29 cellular contexts compared by ENCODE assay signal in genomic region chrX:83984961-83985360, GRCh38.
"Had no signal": no experiment of that assay in that cellular context is flagged by ENCODE, and none has a peak within 500 bp of the region (broad histone marks: within the 10 kb centered on the region; RNA-seq: fewer than 3 reads in every experiment).

No MANE protein-coding gene starts in this region.

- DNase-seq: hypothalamus; immature natural killer cell; islet precursor cell; kidney glomerular epithelial cell; left cardiac atrium; lower lobe of right lung; mesendoderm; naive B cell; natural killer cell; nephron progenitor cell; occipital lobe; ovary; retina; right cardiac atrium; stimulated activated CD4-positive, alpha-beta T cell treated with anti-CD3 and anti-CD28 coated beads, Interleukin-4, amount 100 ng/mL, for 4 hours; stimulated activated CD8-positive, alpha-beta memory T cell treated with anti-CD3 and anti-CD28 coated beads, Interleukin-4, amount 100 ng/mL, for 48 hours; stimulated activated naive CD4-positive, alpha-beta T cell treated with Interleukin-2 at 50 U/mL for 16 hours; stimulated activated naive CD8-positive, alpha-beta T cell treated with anti-CD3 and anti-CD28 coated beads, Interleukin-15, amount 100 ng/mL, for 72 hours; substantia nigra had no signal

- H3K27ac ChIP-seq: heart left ventricle, lower lobe of right lung, neural progenitor cell, neutrophil, ovary, prostate gland, skin epidermis, tibial nerve, upper lobe of left lung had no signal

- H3K4me1 ChIP-seq: heart left ventricle, lower lobe of right lung, neural progenitor cell, prostate gland, tibial nerve, upper lobe of left lung had no signal

- H3K27me3 ChIP-seq: heart left ventricle, neural progenitor cell, neutrophil, ovary, tibial nerve, upper lobe of left lung had no signal

- H3K36me3 ChIP-seq: heart left ventricle, lower lobe of right lung, neural progenitor cell, neutrophil, ovary, prostate gland, tibial nerve, upper lobe of left lung had no signal

- H3K9me3 ChIP-seq: lower lobe of right lung, neutrophil, ovary, prostate gland, tibial nerve had no signal

- H3K9ac ChIP-seq: neural progenitor cell had no signal

- H3K4me2 ChIP-seq: neural progenitor cell had no signal

- H2AFZ ChIP-seq: neural progenitor cell had no signal

- H3K4me3 ChIP-seq: heart left ventricle, lower lobe of right lung, neural progenitor cell, ovary, prostate gland, skin epidermis, tibial nerve, upper lobe of left lung had no signal

- ATAC-seq: heart left ventricle; left cardiac atrium; left lobe of liver; lower lobe of right lung; natural killer cell; right cardiac atrium; sciatic nerve; stimulated activated memory B cell treated with anti-CD40 and anti-IgM and Interleukin-4, amounts not matched to agents 10 μg/mL and 1 μg/mL and 100 μg/mL, for 72 hours; stimulated activated naive CD8-positive, alpha-beta T cell treated with anti-CD3 and anti-CD28 coated beads, Interleukin-15, amount 100 ng/mL, for 72 hours had no signal
